33 cellular contexts compared by ENCODE assay signal in the genomic region with DNA sequence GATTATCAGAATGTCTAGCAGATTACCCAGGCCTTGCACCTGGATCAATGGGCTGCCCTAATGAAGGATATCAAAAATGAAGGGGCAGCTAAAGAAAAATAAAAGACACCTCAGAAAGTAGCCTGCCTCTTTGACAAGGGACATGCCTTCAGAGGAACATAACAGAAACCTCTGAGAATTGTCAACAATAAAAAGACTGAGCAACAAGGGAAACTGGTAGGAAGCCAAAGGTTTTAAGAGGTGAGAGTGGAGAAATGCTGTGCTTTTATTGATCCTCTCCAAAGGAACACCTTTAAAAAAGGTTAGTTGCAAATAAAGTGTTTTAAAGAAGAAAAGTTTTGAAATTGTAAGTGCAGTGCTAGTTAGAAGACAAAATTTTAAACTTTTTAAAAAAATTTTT.
"Had no signal": no experiment of that assay in that cellular context is flagged by ENCODE, and none has a peak within 500 bp of the region (broad histone marks: within the 10 kb centered on the region; RNA-seq: fewer than 3 reads in every experiment).

No MANE protein-coding gene starts in this region.

- H3K4me3 ChIP-seq: adrenal gland, body of pancreas, cardiac muscle cell, colonic mucosa had no signal

- H3K27ac Mint-ChIP-seq: activated CD4-positive, alpha-beta memory T cell treated with anti-CD3 and anti-CD28 coated beads for 36 hours; activated CD4-positive, alpha-beta T cell treated with anti-CD3 and anti-CD28 coated beads for 36 hours; activated CD4-positive, alpha-beta T cell treated with anti-CD3 and anti-CD28 coated beads, Interleukin-2, amount 10 ng/mL, durations not matched to agents 24 days and 14 days; activated CD8-positive, alpha-beta memory T cell treated with anti-CD3 and anti-CD28 coated beads, Interleukin-2, amount 10 ng/mL, durations not matched to agents 7 days and 5 days; activated CD8-positive, alpha-beta T cell treated with anti-CD3 and anti-CD28 coated beads, Interleukin-2, amount 10 ng/mL, durations not matched to agents 7 days and 5 days; activated naive CD4-positive, alpha-beta T cell treated with anti-CD3 and anti-CD28 coated beads for 36 hours; activated naive CD4-positive, alpha-beta T cell treated with anti-CD3 and anti-CD28 coated beads, Interleukin-2, amount 50 U/mL, for 24 hours; activated naive CD8-positive, alpha-beta T cell treated with anti-CD3 and anti-CD28 coated beads for 36 hours; activated naive CD8-positive, alpha-beta T cell treated with anti-CD3 and anti-CD28 coated beads, Interleukin-2, amount 50 U/mL, for 24 hours; activated T-helper 1 cell treated with anti-CD3 and anti-CD28 coated beads, Interleukin-12 subunit alpha, Interleukin-12 subunit beta, Interleukin-2, Interleukin-4 antibody, amounts not matched to agents 30 ng/mL and 10 ng/mL and 1 ng/mL, durations not matched to agents 14 hours and 24 hours and 36 hours; activated T-helper 2 cell treated with anti-CD3 and anti-CD28 coated beads, Interferon-gamma antibody, Interleukin-2, Interleukin-4, amounts not matched to agents 10 μg/mL and 5 μg/mL and 100 μg/mL, durations not matched to agents 14 hours and 24 hours and 36 hours had no signal

- H3K36me3 Mint-ChIP-seq: activated CD4-positive, alpha-beta memory T cell treated with anti-CD3 and anti-CD28 coated beads for 36 hours; activated CD8-positive, alpha-beta memory T cell treated with anti-CD3 and anti-CD28 coated beads, Interleukin-2, amount 10 ng/mL, durations not matched to agents 7 days and 5 days; activated naive CD4-positive, alpha-beta T cell treated with anti-CD3 and anti-CD28 coated beads, Interleukin-2, amount 50 U/mL, for 24 hours; activated naive CD8-positive, alpha-beta T cell treated with anti-CD3 and anti-CD28 coated beads for 36 hours had no signal

- H3K36me3 ChIP-seq: adrenal gland, cardiac muscle cell, colonic mucosa had no signal

- FAIRE-seq: endometrium, endothelial cell of umbilical vein, frontal cortex had no signal

- ATAC-seq: activated CD4-positive, alpha-beta T cell treated with anti-CD3 and anti-CD28 coated beads for 36 hours; activated CD8-positive, alpha-beta memory T cell treated with anti-CD3 and anti-CD28 coated beads, Interleukin-2, amount 10 ng/mL, durations not matched to agents 7 days and 5 days; activated CD8-positive, alpha-beta T cell treated with anti-CD3 and anti-CD28 coated beads, Interleukin-2, amount 10 ng/mL, durations not matched to agents 7 days and 5 days; activated naive CD8-positive, alpha-beta T cell treated with anti-CD3 and anti-CD28 coated beads, Interleukin-2, amount 50 U/mL, for 24 hours; body of pancreas; esophagus mucosa had no signal

- DNase-seq: activated CD4-positive, alpha-beta memory T cell treated with anti-CD3 and anti-CD28 coated beads for 36 hours; activated CD4-positive, alpha-beta T cell treated with anti-CD3 and anti-CD28 coated beads for 36 hours; activated CD4-positive, alpha-beta T cell treated with anti-CD3 and anti-CD28 coated beads, Interleukin-2, amount 10 ng/mL, durations not matched to agents 24 days and 14 days; activated CD4-positive, CD25-positive, alpha-beta regulatory T cell; activated CD4-positive, CD25-positive, alpha-beta regulatory T cell treated with anti-CD3 and anti-CD28 coated beads, Interleukin-2, amount 50 U/mL, for 72 hours; activated CD8-positive, alpha-beta memory T cell treated with anti-CD3 and anti-CD28 coated beads, Interleukin-2, amount 10 ng/mL, durations not matched to agents 7 days and 5 days; activated CD8-positive, alpha-beta memory T cell treated with anti-CD3 and anti-CD28 coated beads, Interleukin-2, amount 50 U/mL, for 4 hours; activated CD8-positive, alpha-beta T cell treated with anti-CD3 and anti-CD28 coated beads, Interleukin-2, amount 10 ng/mL, durations not matched to agents 7 days and 5 days; activated effector memory CD4-positive, alpha-beta T cell treated with anti-CD3 and anti-CD28 coated beads, Interleukin-2, amount 50 U/mL, for 16 hours; activated naive CD4-positive, alpha-beta T cell treated with anti-CD3 and anti-CD28 coated beads for 36 hours; activated naive CD8-positive, alpha-beta T cell treated with anti-CD3 and anti-CD28 coated beads for 36 hours; activated naive CD8-positive, alpha-beta T cell treated with anti-CD3 and anti-CD28 coated beads, Interleukin-2, amount 50 U/mL, for 24 hours; activated T-cell treated with anti-CD3 and anti-CD28 coated beads, Interleukin-2, amount 50 U/mL, for 1 hour; activated T-cell treated with anti-CD3 and anti-CD28 coated beads, Interleukin-2, amount 50 U/mL, for 48 hours; adrenal gland; amygdala; aorta; body of pancreas; central memory CD4-positive, alpha-beta T cell; cerebellar nuclear complex; colonic mucosa; effector CD8-positive, alpha-beta T cell; foreskin fibroblast; head of caudate nucleus; T-helper 2 cell had no signal

- H3K9me3 Mint-ChIP-seq: activated CD4-positive, alpha-beta memory T cell treated with anti-CD3 and anti-CD28 coated beads for 36 hours; activated CD4-positive, alpha-beta T cell treated with anti-CD3 and anti-CD28 coated beads, Interleukin-2, amount 10 ng/mL, durations not matched to agents 24 days and 14 days; activated naive CD4-positive, alpha-beta T cell treated with anti-CD3 and anti-CD28 coated beads for 36 hours; activated naive CD8-positive, alpha-beta T cell treated with anti-CD3 and anti-CD28 coated beads for 36 hours; activated T-helper 1 cell treated with anti-CD3 and anti-CD28 coated beads, Interleukin-12 subunit alpha, Interleukin-12 subunit beta, Interleukin-2, Interleukin-4 antibody, amounts not matched to agents 30 ng/mL and 10 ng/mL and 1 ng/mL, durations not matched to agents 14 hours and 24 hours and 36 hours; activated T-helper 2 cell treated with anti-CD3 and anti-CD28 coated beads, Interferon-gamma antibody, Interleukin-2, Interleukin-4, amounts not matched to agents 10 μg/mL and 5 μg/mL and 100 μg/mL, durations not matched to agents 14 hours and 24 hours and 36 hours had no signal

- H3K9me3 ChIP-seq: adrenal gland, body of pancreas, colonic mucosa had no signal

- H3K27ac ChIP-seq: adrenal gland, body of pancreas, cardiac muscle cell, colonic mucosa had no signal

- H3K27me3 ChIP-seq: adrenal gland, body of pancreas, cardiac muscle cell, colonic mucosa had no signal

- H3K4me3 Mint-ChIP-seq: activated CD4-positive, alpha-beta memory T cell treated with anti-CD3 and anti-CD28 coated beads for 36 hours; activated CD4-positive, alpha-beta T cell treated with anti-CD3 and anti-CD28 coated beads for 36 hours; activated CD4-positive, alpha-beta T cell treated with anti-CD3 and anti-CD28 coated beads, Interleukin-2, amount 10 ng/mL, durations not matched to agents 24 days and 14 days; activated CD8-positive, alpha-beta memory T cell treated with anti-CD3 and anti-CD28 coated beads, Interleukin-2, amount 10 ng/mL, durations not matched to agents 7 days and 5 days; activated CD8-positive, alpha-beta T cell treated with anti-CD3 and anti-CD28 coated beads, Interleukin-2, amount 10 ng/mL, durations not matched to agents 7 days and 5 days; activated naive CD4-positive, alpha-beta T cell treated with anti-CD3 and anti-CD28 coated beads for 36 hours; activated naive CD4-positive, alpha-beta T cell treated with anti-CD3 and anti-CD28 coated beads, Interleukin-2, amount 50 U/mL, for 24 hours; activated naive CD8-positive, alpha-beta T cell treated with anti-CD3 and anti-CD28 coated beads for 36 hours; activated naive CD8-positive, alpha-beta T cell treated with anti-CD3 and anti-CD28 coated beads, Interleukin-2, amount 50 U/mL, for 24 hours; activated T-helper 1 cell treated with anti-CD3 and anti-CD28 coated beads, Interleukin-12 subunit alpha, Interleukin-12 subunit beta, Interleukin-2, Interleukin-4 antibody, amounts not matched to agents 30 ng/mL and 10 ng/mL and 1 ng/mL, durations not matched to agents 14 hours and 24 hours and 36 hours had no signal

- H3K27me3 Mint-ChIP-seq: activated CD4-positive, alpha-beta memory T cell treated with anti-CD3 and anti-CD28 coated beads for 36 hours; activated CD4-positive, alpha-beta T cell treated with anti-CD3 and anti-CD28 coated beads for 36 hours; activated CD4-positive, alpha-beta T cell treated with anti-CD3 and anti-CD28 coated beads, Interleukin-2, amount 10 ng/mL, durations not matched to agents 24 days and 14 days; activated CD8-positive, alpha-beta memory T cell treated with anti-CD3 and anti-CD28 coated beads, Interleukin-2, amount 10 ng/mL, durations not matched to agents 7 days and 5 days; activated naive CD4-positive, alpha-beta T cell treated with anti-CD3 and anti-CD28 coated beads, Interleukin-2, amount 50 U/mL, for 24 hours; activated naive CD8-positive, alpha-beta T cell treated with anti-CD3 and anti-CD28 coated beads for 36 hours; activated naive CD8-positive, alpha-beta T cell treated with anti-CD3 and anti-CD28 coated beads, Interleukin-2, amount 50 U/mL, for 24 hours had no signal

- H3K4me1 Mint-ChIP-seq: activated CD4-positive, alpha-beta T cell treated with anti-CD3 and anti-CD28 coated beads for 36 hours; activated CD4-positive, alpha-beta T cell treated with anti-CD3 and anti-CD28 coated beads, Interleukin-2, amount 10 ng/mL, durations not matched to agents 24 days and 14 days; activated CD8-positive, alpha-beta memory T cell treated with anti-CD3 and anti-CD28 coated beads, Interleukin-2, amount 10 ng/mL, durations not matched to agents 7 days and 5 days; activated naive CD4-positive, alpha-beta T cell treated with anti-CD3 and anti-CD28 coated beads, Interleukin-2, amount 50 U/mL, for 24 hours; activated naive CD8-positive, alpha-beta T cell treated with anti-CD3 and anti-CD28 coated beads for 36 hours; activated naive CD8-positive, alpha-beta T cell treated with anti-CD3 and anti-CD28 coated beads, Interleukin-2, amount 50 U/mL, for 24 hours had no signal

- H3K4me1 ChIP-seq: adrenal gland, colonic mucosa had no signal
